ENCODE assay signal across 1 cellular context in genomic region chr1:61075833-61076232, GRCh38.
A peak's percentile ranks its signal among the peaks of the same experiment; 100 is the strongest.
TF ChIP-seq lines count a peak whose summit lies in the region.

No MANE protein-coding gene starts in this region.

TF ChIP-seq in HepG2, 621 proteins besides CTCF, POLR2A, EP300 and RAD21:
- TF ChIP-seq ZNF280D (CRISPR knock-in tag; IDR thresholded peaks at IDR 0.05): peak; percentile 22; the same call in 1 of the 2 replicates
- peak; percentile 96 for TF ChIP-seq ZNF460 (CRISPR knock-in tag; IDR thresholded peaks at IDR 0.05; ENCODE audit: borderline replicate concordance)
- peak; percentile 30; the same call in 1 of the 2 replicates for TF ChIP-seq HDAC2 (CRISPR knock-in tag; IDR thresholded peaks at IDR 0.05)
- TF ChIP-seq ZNF687 (CRISPR knock-in tag; IDR thresholded peaks at IDR 0.05): 0 out of 2 replicates have a peak, but pooled peaks have one; percentile 7
- TF ChIP-seq ZNF770 (CRISPR knock-in tag; IDR thresholded peaks at IDR 0.05): 0 out of 2 replicates have a peak, but pooled peaks have one; percentile 16
- 0 out of 2 replicates have a peak, but pooled peaks have one; percentile 25 for TF ChIP-seq ZFP91 (CRISPR knock-in tag; IDR thresholded peaks at IDR 0.05; ENCODE audit: borderline replicate concordance)
- TF ChIP-seq SALL1 (CRISPR knock-in tag; IDR thresholded peaks at IDR 0.05): peak; percentile 21; the same call in 1 of the 2 replicates
- peak; percentile 4; the same call in 1 of the 2 replicates for TF ChIP-seq ZNF317 (CRISPR knock-in tag; IDR thresholded peaks at IDR 0.05)
- peak; percentile 60; the same call in 1 of the 2 replicates for TF ChIP-seq ZMYM2 (CRISPR knock-in tag; IDR thresholded peaks at IDR 0.05)
- peak; percentile 93 for TF ChIP-seq ZMYM3 (CRISPR knock-in tag; IDR thresholded peaks at IDR 0.05)
- TF ChIP-seq RCOR2 (CRISPR knock-in tag; IDR thresholded peaks at IDR 0.05): 0 out of 2 replicates have a peak, but pooled peaks have one; percentile 28
- peak; percentile 72; the same call in 1 of the 2 replicates for TF ChIP-seq KDM1A (CRISPR knock-in tag; IDR thresholded peaks at IDR 0.05)
- 0 out of 2 replicates have a peak, but pooled peaks have one; percentile 50 for TF ChIP-seq ZNF362 (CRISPR knock-in tag; IDR thresholded peaks at IDR 0.05; ENCODE audit: borderline replicate concordance)
- 0 out of 2 replicates have a peak, but pooled peaks have one; percentile 24 for TF ChIP-seq HDAC1 (CRISPR knock-in tag; IDR thresholded peaks at IDR 0.05)
- 0 out of 2 replicates have a peak, but pooled peaks have one; percentile 22 for TF ChIP-seq ADNP (CRISPR knock-in tag; IDR thresholded peaks at IDR 0.05)
- 0 out of 2 replicates have a peak, but pooled peaks have one; percentile 21 for TF ChIP-seq POGZ (CRISPR knock-in tag; IDR thresholded peaks at IDR 0.05)
